20 cellular contexts compared by ENCODE assay signal in genomic region chr19:21824679-21825078, GRCh38.
"Had no signal": no experiment of that assay in that cellular context is flagged by ENCODE, and none has a peak within 500 bp of the region (broad histone marks: within the 10 kb centered on the region; RNA-seq: fewer than 3 reads in every experiment).

No MANE protein-coding gene starts in this region.

- H3K27ac ChIP-seq: parathyroid adenoma, spleen, thoracic aorta had no signal

- H3K4me1 ChIP-seq: parathyroid adenoma, spleen had no signal

- DNase-seq: activated B cell treated with CpG ODN at 0.5 μM for 24 hours; activated CD4-positive, alpha-beta memory T cell treated with anti-CD3 and anti-CD28 coated beads for 36 hours; activated CD4-positive, alpha-beta T cell treated with anti-CD3 and anti-CD28 coated beads for 4 hours; activated naive CD4-positive, alpha-beta T cell treated with Interleukin-2 at 50 U/mL for 16 hours; activated naive CD8-positive, alpha-beta T cell treated with anti-CD3 and anti-CD28 coated beads, Interleukin-2, amount 10 ng/mL, durations not matched to agents 7 days and 5 days; activated T-cell treated with anti-CD3 and anti-CD28 coated beads, Interleukin-2, amount 50 U/mL, for 48 hours; effector CD4-positive, alpha-beta T cell; hippocampal formation; left cardiac atrium; nephron progenitor cell; retina; spleen; stimulated activated CD4-positive, alpha-beta T cell treated with anti-CD3 and anti-CD28 coated beads, Interleukin-4, amount 100 ng/mL, for 1 hour; stimulated activated naive CD4-positive, alpha-beta T cell treated with Interleukin-2 at 50 U/mL for 16 hours; T-helper 1 cell; T-helper 9 cell had no signal

- H3K27me3 ChIP-seq: spleen had no signal

- ATAC-seq: left cardiac atrium had no signal

- FAIRE-seq: endometrium, frontal cortex had no signal

- H3K4me3 ChIP-seq: spleen, thoracic aorta had no signal
